Comparison of ENCODE assay signal across 8 cellular contexts in the genomic region with DNA sequence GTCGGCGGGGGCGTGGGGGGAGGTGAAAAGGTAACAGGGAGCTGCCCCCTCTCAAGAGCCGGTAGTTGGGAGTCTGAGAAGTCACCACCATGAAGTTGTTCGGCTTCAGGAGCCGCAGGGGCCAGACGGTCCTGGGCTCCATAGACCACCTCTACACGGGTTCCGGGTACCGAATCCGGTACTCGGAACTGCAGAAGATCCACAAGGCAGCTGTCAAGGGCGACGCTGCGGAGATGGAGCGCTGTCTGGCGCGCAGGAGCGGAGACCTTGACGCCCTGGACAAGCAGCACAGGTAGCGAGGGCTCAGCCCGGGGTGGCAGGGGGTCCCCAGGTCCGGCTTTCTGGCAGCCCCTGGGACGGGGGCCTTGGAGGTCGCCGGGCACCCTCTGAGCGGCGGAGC. TPM values are rescaled to one million over a fixed set of nuclear protein-coding genes. Genes with fewer than 3 reads are reported as not detected.
DNase-seq lines count a peak whose midpoint lies in the region; ATAC-seq and TF ChIP-seq lines count a peak whose summit lies in the region.

No MANE protein-coding gene starts in this region.

- H3K9me3 Mint-ChIP-seq in CD4-positive, CD25-positive, alpha-beta regulatory T cell, result no peaks in the 10 kb centered on the region
- H3K9me3 Mint-ChIP-seq in activated naive CD8-positive, alpha-beta T cell treated with anti-CD3 and anti-CD28 coated beads, Interleukin-2, amount 10 ng/mL, durations not matched to agents 7 days and 5 days, result no peaks in the 10 kb centered on the region

- no peaks in the 10 kb centered on the region for H3K27me3 ChIP-seq in CD4-positive, CD25-positive, alpha-beta regulatory T cell (ENCODE audit: control insufficient read depth, insufficient read depth, low read length)
- H3K27me3 ChIP-seq in mucosa of rectum (ENCODE audit: control insufficient read depth in 2 of 2, insufficient read depth in 2 of 2, low read length in 2 of 2), result no peaks in the 10 kb centered on the region

- peak overlapping the region; percentile 34 to 86 (median 56) for H3K27ac Mint-ChIP-seq in CD4-positive, CD25-positive, alpha-beta regulatory T cell
- peak overlapping the region; percentile 89 for H3K27ac Mint-ChIP-seq in activated naive CD8-positive, alpha-beta T cell treated with anti-CD3 and anti-CD28 coated beads, Interleukin-2, amount 10 ng/mL, durations not matched to agents 7 days and 5 days

- H3K4me3 ChIP-seq in CD4-positive, CD25-positive, alpha-beta regulatory T cell (ENCODE audit: low read depth, low read length), result no peak overlapping the region
- H3K4me3 ChIP-seq in HEK293 (ENCODE audit: low read depth, low read length), result peak overlapping the region; percentile 51
- peak overlapping the region; percentile 61 to 66 for H3K4me3 ChIP-seq in mucosa of rectum (ENCODE audit: low read length in 2 of 2)

- DNase-seq in CD4-positive, CD25-positive, alpha-beta regulatory T cell, result peak in 1 of 3 donors; percentile 21
- peak; percentile 49 for DNase-seq in activated naive CD8-positive, alpha-beta T cell treated with anti-CD3 and anti-CD28 coated beads, Interleukin-2, amount 10 ng/mL, durations not matched to agents 7 days and 5 days
- DNase-seq in NCI-H1105 treated with DMSO at 0.1 percent for 48 hours (lab: John Stamatoyannopoulos, UW), result no peak
- DNase-seq in NCI-H2196 treated with DMSO at 0.1 percent for 48 hours (lab: John Stamatoyannopoulos, UW; ENCODE audit: unreplicated experiment), result no peak
- no peak for DNase-seq in ureter (ENCODE audit: low spot score)

- H3K4me3 Mint-ChIP-seq in CD4-positive, CD25-positive, alpha-beta regulatory T cell, result peak overlapping the region; percentile 74 to 94 (median 90)
- peak overlapping the region; percentile 94 for H3K4me3 Mint-ChIP-seq in activated naive CD8-positive, alpha-beta T cell treated with anti-CD3 and anti-CD28 coated beads, Interleukin-2, amount 10 ng/mL, durations not matched to agents 7 days and 5 days

- no peaks in the 10 kb centered on the region for H3K4me1 ChIP-seq in CD4-positive, CD25-positive, alpha-beta regulatory T cell (ENCODE audit: control insufficient read depth, insufficient read depth, low read length, poor library complexity, severe bottlenecking)
- H3K4me1 ChIP-seq in HEK293 (ENCODE audit: control insufficient read depth, insufficient read depth, low read length), result no peaks in the 10 kb centered on the region
- no peaks in the 10 kb centered on the region for H3K4me1 ChIP-seq in mucosa of rectum (ENCODE audit: control insufficient read depth in 2 of 2, insufficient read depth in 2 of 2, low read length in 2 of 2)

- POLR2A ChIA-PET in HEK293 (lab: Yijun Ruan, JAX), result no interaction called here
- POLR2A ChIA-PET in activated naive CD8-positive, alpha-beta T cell treated with anti-CD3 and anti-CD28 coated beads, Interleukin-2, amount 10 ng/mL, durations not matched to agents 7 days and 5 days (lab: Charles Lee), result interaction anchor here (1.4 kb wide), 1 partner anchor 48 kb away, joined by 4 read pairs; no protein-coding TSS in a partner anchor

- H3K9me3 ChIP-seq in CD4-positive, CD25-positive, alpha-beta regulatory T cell (ENCODE audit: control insufficient read depth in 2 of 2, low read length in 2 of 2), result no peaks in the 10 kb centered on the region
- H3K9me3 ChIP-seq in HEK293 (ENCODE audit: control insufficient read depth, insufficient read depth, low read depth, low read length) (no peaks in the 10 kb centered on the region), mucosa of rectum (ENCODE audit: control insufficient read depth in 2 of 2, low read length in 2 of 2) (no peaks in the 10 kb centered on the region)

- H3K9ac ChIP-seq in mucosa of rectum (ENCODE audit: low read depth in 1 of 2, low read length in 2 of 2), result no peak overlapping the region

- TF ChIP-seq CTCF in HEK293 (tag by site-specific recombination; IDR thresholded peaks at IDR 0.05), result no peak

- peaks cover 0 to 19% (median 4%) of the 10 kb centered on the region in 4 donors for H3K4me1 Mint-ChIP-seq in CD4-positive, CD25-positive, alpha-beta regulatory T cell
- peaks cover 5% of the 10 kb centered on the region for H3K4me1 Mint-ChIP-seq in activated naive CD8-positive, alpha-beta T cell treated with anti-CD3 and anti-CD28 coated beads, Interleukin-2, amount 10 ng/mL, durations not matched to agents 7 days and 5 days

- CTCF ChIA-PET in HEK293 (lab: Yijun Ruan, JAX), result interaction anchor here (0.6 to 0.9 kb wide), 3 partner anchors 132 to 796 kb away, joined by 3 to 4 read pairs (median 4); no protein-coding TSS in a partner anchor

- ATAC-seq in CD4-positive, CD25-positive, alpha-beta regulatory T cell (ENCODE audit: low read depth in 2 of 2), result peak in 1 of 2 donors; percentile 21
- ATAC-seq in activated naive CD8-positive, alpha-beta T cell treated with anti-CD3 and anti-CD28 coated beads, Interleukin-2, amount 10 ng/mL, durations not matched to agents 7 days and 5 days (ENCODE audit: low read depth), result peak; percentile 18
- no peak for ATAC-seq in GM18873 (IDR thresholded peaks at IDR 0.05; ENCODE audit: low FRiP score, unreplicated experiment)

- H3K27ac ChIP-seq in CD4-positive, CD25-positive, alpha-beta regulatory T cell (ENCODE audit: insufficient read depth, low read length, poor library complexity, severe bottlenecking), result no peak overlapping the region
- H3K27ac ChIP-seq in HEK293 (ENCODE audit: extremely low read depth, low read depth, low read length) (no peak overlapping the region; the same call in 1 of the 2 replicates), mucosa of rectum (ENCODE audit: low read depth in 2 of 2, low read length in 2 of 2) (no peak overlapping the region)

- H3K36me3 Mint-ChIP-seq in CD4-positive, CD25-positive, alpha-beta regulatory T cell, result no peaks in the 10 kb centered on the region
- no peaks in the 10 kb centered on the region for H3K36me3 Mint-ChIP-seq in activated naive CD8-positive, alpha-beta T cell treated with anti-CD3 and anti-CD28 coated beads, Interleukin-2, amount 10 ng/mL, durations not matched to agents 7 days and 5 days

- H3K27me3 Mint-ChIP-seq in CD4-positive, CD25-positive, alpha-beta regulatory T cell, result peaks cover 4% of the 10 kb centered on the region
- peaks cover 4% of the 10 kb centered on the region for H3K27me3 Mint-ChIP-seq in activated naive CD8-positive, alpha-beta T cell treated with anti-CD3 and anti-CD28 coated beads, Interleukin-2, amount 10 ng/mL, durations not matched to agents 7 days and 5 days

- no peaks in the 10 kb centered on the region for H3K36me3 ChIP-seq in CD4-positive, CD25-positive, alpha-beta regulatory T cell (ENCODE audit: control insufficient read depth, insufficient read depth, low read length)
- no peaks in the 10 kb centered on the region for H3K36me3 ChIP-seq in HEK293 (ENCODE audit: control insufficient read depth in 2 of 2, insufficient read depth in 1 of 2, low read length in 2 of 2)
- no peaks in the 10 kb centered on the region for H3K36me3 ChIP-seq in mucosa of rectum (ENCODE audit: control insufficient read depth in 2 of 2, insufficient read depth in 2 of 2, low read length in 2 of 2)

TF ChIP-seq in HEK293, 187 proteins besides CTCF, POLR2A, EP300 and RAD21:
- TF ChIP-seq, protein P1, sequence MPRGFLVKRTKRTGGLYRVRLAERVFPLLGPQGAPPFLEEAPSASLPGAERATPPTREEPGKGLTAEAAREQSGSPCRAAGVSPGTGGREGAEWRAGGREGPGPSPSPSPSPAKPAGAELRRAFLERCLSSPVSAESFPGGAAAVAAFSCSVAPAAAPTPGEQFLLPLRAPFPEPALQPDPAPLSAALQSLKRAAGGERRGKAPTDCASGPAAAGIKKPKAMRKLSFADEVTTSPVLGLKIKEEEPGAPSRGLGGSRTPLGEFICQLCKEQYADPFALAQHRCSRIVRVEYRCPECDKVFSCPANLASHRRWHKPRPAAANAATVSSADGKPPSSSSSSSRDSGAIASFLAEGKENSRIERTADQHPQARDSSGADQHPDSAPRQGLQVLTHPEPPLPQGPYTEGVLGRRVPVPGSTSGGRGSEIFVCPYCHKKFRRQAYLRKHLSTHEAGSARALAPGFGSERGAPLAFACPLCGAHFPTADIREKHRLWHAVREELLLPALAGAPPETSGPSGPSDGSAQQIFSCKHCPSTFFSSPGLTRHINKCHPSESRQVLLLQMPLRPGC (tag by site-specific recombination; IDR thresholded peaks at IDR 0.05), result no peak
- TF ChIP-seq ZNF501 (tag by site-specific recombination; IDR thresholded peaks at IDR 0.05), result no peak
- no peak for TF ChIP-seq SP2 (tag by site-specific recombination; IDR thresholded peaks at IDR 0.05)
- TF ChIP-seq, protein P2, sequence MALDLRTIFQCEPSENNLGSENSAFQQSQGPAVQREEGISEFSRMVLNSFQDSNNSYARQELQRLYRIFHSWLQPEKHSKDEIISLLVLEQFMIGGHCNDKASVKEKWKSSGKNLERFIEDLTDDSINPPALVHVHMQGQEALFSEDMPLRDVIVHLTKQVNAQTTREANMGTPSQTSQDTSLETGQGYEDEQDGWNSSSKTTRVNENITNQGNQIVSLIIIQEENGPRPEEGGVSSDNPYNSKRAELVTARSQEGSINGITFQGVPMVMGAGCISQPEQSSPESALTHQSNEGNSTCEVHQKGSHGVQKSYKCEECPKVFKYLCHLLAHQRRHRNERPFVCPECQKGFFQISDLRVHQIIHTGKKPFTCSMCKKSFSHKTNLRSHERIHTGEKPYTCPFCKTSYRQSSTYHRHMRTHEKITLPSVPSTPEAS (tag by site-specific recombination; IDR thresholded peaks at IDR 0.05), result no peak
- no peak for TF ChIP-seq SALL2 (tag by site-specific recombination; IDR thresholded peaks at IDR 0.05; ENCODE audit: borderline replicate concordance)
- no peak for TF ChIP-seq EGR2 (tag by site-specific recombination; IDR thresholded peaks at IDR 0.05; ENCODE audit: low read depth)
- TF ChIP-seq ZNF248 (tag by site-specific recombination; IDR thresholded peaks at IDR 0.05), result no peak

RNA-seq across cellular contexts. Expression of a gene that starts 47.1 kb away (rescaled TPM):
- total RNA-seq in CD4-positive, CD25-positive, alpha-beta regulatory T cell, result 10.3 TPM
- 1 to 10 TPM; 1.9 to 8.2 (median 6.6) TPM for polyA plus RNA-seq in CD4-positive, CD25-positive, alpha-beta regulatory T cell
- total RNA-seq in activated naive CD8-positive, alpha-beta T cell treated with anti-CD3 and anti-CD28 coated beads, Interleukin-2, amount 10 ng/mL, durations not matched to agents 7 days and 5 days, result 10 to 100 TPM; 21.7 to 22.7 TPM
- total RNA-seq in ureter, result 13.2 TPM
